In the genomic region with DNA sequence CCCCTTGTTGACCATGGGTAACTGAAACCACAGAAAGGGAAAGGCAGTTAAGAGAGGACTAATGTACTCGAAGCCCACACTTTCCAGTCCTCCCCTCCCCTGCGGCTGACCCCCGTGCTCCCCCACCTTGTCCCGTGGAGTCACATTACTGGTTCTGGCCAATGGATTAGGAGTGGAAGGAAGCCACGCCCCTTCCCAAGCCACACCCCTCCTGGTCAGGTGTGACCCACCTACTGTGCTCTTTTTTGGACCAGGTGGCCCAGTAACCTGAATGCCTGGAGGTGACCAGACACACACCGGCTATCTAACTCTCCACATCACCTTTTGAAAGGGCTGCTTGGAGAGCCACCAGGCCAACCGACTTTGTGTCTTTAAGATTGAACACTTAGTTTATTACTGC, we compare ENCODE assay signal across 24 cellular contexts.
"Had no signal": no experiment of that assay in that cellular context is flagged by ENCODE, and none has a peak within 500 bp of the region (broad histone marks: within the 10 kb centered on the region; RNA-seq: fewer than 3 reads in every experiment).

No MANE protein-coding gene starts in this region.

- H3K36me3 ChIP-seq: gastroesophageal sphincter, heart left ventricle, lower lobe of right lung, ovary, sigmoid colon, stomach, tibial artery, upper lobe of left lung, uterus had no signal

- H3K4me1 ChIP-seq: gastroesophageal sphincter, heart left ventricle, lower lobe of right lung, psoas muscle, sigmoid colon, stomach, tibial artery, upper lobe of left lung, uterus had no signal

- H3K27ac ChIP-seq: dorsolateral prefrontal cortex, epithelial cell of prostate, gastroesophageal sphincter, heart left ventricle, hepatocyte, lower lobe of right lung, ovary, psoas muscle, sigmoid colon, stomach, tibial artery, upper lobe of left lung, uterus had no signal

- DNase-seq: dorsolateral prefrontal cortex; effector CD4-positive, alpha-beta T cell; foreskin fibroblast; heart left ventricle; left ventricle myocardium superior; lower lobe of right lung; natural killer cell; occipital lobe; ovary; psoas muscle; right cardiac atrium; sigmoid colon; stimulated activated CD4-positive, alpha-beta T cell treated with anti-CD3 and anti-CD28 coated beads, Interleukin-2, amount 100 ng/mL, for 24 hours; stimulated activated CD4-positive, alpha-beta T cell treated with anti-CD3 and anti-CD28 coated beads, Interleukin-4, amount 100 ng/mL, for 24 hours; stimulated activated naive CD4-positive, alpha-beta T cell treated with Interleukin-2 at 50 U/mL for 16 hours; stomach; tibial artery; upper lobe of left lung; uterus had no signal

- H3K9me3 ChIP-seq: ovary, uterus had no signal

- H3K36me3 Mint-ChIP-seq: stimulated activated effector memory CD8-positive, alpha-beta T cell treated with anti-CD3 and anti-CD28 coated beads, Interleukin-12 subunit alpha, Interleukin-12 subunit beta, amount 100 ng/mL, for 72 hours had no signal

- H3K4me3 ChIP-seq: dorsolateral prefrontal cortex, gastroesophageal sphincter, heart left ventricle, hepatocyte, lower lobe of right lung, ovary, psoas muscle, sigmoid colon, stomach, tibial artery, upper lobe of left lung, uterus had no signal

- H3K4me3 Mint-ChIP-seq: natural killer cell; stimulated activated effector memory CD8-positive, alpha-beta T cell treated with anti-CD3 and anti-CD28 coated beads, Interleukin-12 subunit alpha, Interleukin-12 subunit beta, amount 100 ng/mL, for 72 hours had no signal

- H3K27ac Mint-ChIP-seq: natural killer cell; stimulated activated effector memory CD8-positive, alpha-beta T cell treated with anti-CD3 and anti-CD28 coated beads, Interleukin-12 subunit alpha, Interleukin-12 subunit beta, amount 100 ng/mL, for 72 hours had no signal

- H3K4me1 Mint-ChIP-seq: natural killer cell; stimulated activated effector memory CD8-positive, alpha-beta T cell treated with anti-CD3 and anti-CD28 coated beads, Interleukin-12 subunit alpha, Interleukin-12 subunit beta, amount 100 ng/mL, for 72 hours had no signal

- ATAC-seq: esophagus mucosa; heart left ventricle; left ventricle myocardium superior; lower lobe of right lung; natural killer cell; psoas muscle; right cardiac atrium; stimulated activated effector memory CD8-positive, alpha-beta T cell treated with anti-CD3 and anti-CD28 coated beads, Interleukin-12 subunit alpha, Interleukin-12 subunit beta, amount 100 ng/mL, for 72 hours had no signal

- H3K27me3 ChIP-seq: dorsolateral prefrontal cortex, gastroesophageal sphincter, hepatocyte, ovary, upper lobe of left lung, uterus had no signal
